1 cellular context compared by ENCODE assay signal in the genomic region with DNA sequence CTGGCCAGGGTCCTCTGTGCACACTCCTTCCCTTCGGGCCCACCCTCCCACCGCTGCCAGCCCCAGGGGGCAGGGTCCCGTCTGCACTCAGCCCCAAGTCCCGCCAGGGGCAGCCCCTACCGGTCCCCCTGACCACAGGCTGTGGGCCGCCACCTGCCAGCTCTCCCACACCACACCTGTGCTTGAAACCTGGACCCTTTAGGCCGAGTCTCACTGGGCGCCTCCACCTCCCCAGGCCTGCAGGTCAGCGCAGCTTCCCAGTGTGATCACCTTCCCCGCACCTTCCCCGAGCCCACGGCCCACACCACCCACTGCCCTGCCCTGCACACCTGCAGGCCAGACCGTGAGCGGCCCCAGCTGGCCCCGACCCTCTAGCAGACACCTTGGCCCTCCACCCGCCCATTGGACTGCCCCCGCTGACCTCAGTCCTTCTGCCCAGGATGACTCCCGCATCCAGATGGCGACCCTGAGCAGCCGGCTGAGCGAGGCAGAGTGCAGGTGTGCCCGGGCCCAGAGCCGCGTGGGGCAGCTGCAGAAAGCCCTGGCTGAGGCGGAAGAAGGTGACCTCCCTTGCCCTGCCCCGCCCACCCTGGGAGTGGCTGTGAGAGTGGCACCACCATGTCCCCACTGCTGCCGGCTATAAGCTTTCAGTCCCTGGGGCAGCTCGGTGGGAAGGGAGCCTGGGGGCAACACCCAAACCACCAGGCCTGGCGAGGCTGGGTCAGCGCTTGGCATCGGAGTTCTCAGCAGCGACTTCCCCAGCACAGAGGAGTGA.
TF ChIP-seq lines count a peak whose summit lies in the region.

No MANE protein-coding gene starts in this region.

TF ChIP-seq in HepG2, 621 proteins besides CTCF, POLR2A, EP300 and RAD21 (continued from another document):
- TF ChIP-seq, protein P1, sequence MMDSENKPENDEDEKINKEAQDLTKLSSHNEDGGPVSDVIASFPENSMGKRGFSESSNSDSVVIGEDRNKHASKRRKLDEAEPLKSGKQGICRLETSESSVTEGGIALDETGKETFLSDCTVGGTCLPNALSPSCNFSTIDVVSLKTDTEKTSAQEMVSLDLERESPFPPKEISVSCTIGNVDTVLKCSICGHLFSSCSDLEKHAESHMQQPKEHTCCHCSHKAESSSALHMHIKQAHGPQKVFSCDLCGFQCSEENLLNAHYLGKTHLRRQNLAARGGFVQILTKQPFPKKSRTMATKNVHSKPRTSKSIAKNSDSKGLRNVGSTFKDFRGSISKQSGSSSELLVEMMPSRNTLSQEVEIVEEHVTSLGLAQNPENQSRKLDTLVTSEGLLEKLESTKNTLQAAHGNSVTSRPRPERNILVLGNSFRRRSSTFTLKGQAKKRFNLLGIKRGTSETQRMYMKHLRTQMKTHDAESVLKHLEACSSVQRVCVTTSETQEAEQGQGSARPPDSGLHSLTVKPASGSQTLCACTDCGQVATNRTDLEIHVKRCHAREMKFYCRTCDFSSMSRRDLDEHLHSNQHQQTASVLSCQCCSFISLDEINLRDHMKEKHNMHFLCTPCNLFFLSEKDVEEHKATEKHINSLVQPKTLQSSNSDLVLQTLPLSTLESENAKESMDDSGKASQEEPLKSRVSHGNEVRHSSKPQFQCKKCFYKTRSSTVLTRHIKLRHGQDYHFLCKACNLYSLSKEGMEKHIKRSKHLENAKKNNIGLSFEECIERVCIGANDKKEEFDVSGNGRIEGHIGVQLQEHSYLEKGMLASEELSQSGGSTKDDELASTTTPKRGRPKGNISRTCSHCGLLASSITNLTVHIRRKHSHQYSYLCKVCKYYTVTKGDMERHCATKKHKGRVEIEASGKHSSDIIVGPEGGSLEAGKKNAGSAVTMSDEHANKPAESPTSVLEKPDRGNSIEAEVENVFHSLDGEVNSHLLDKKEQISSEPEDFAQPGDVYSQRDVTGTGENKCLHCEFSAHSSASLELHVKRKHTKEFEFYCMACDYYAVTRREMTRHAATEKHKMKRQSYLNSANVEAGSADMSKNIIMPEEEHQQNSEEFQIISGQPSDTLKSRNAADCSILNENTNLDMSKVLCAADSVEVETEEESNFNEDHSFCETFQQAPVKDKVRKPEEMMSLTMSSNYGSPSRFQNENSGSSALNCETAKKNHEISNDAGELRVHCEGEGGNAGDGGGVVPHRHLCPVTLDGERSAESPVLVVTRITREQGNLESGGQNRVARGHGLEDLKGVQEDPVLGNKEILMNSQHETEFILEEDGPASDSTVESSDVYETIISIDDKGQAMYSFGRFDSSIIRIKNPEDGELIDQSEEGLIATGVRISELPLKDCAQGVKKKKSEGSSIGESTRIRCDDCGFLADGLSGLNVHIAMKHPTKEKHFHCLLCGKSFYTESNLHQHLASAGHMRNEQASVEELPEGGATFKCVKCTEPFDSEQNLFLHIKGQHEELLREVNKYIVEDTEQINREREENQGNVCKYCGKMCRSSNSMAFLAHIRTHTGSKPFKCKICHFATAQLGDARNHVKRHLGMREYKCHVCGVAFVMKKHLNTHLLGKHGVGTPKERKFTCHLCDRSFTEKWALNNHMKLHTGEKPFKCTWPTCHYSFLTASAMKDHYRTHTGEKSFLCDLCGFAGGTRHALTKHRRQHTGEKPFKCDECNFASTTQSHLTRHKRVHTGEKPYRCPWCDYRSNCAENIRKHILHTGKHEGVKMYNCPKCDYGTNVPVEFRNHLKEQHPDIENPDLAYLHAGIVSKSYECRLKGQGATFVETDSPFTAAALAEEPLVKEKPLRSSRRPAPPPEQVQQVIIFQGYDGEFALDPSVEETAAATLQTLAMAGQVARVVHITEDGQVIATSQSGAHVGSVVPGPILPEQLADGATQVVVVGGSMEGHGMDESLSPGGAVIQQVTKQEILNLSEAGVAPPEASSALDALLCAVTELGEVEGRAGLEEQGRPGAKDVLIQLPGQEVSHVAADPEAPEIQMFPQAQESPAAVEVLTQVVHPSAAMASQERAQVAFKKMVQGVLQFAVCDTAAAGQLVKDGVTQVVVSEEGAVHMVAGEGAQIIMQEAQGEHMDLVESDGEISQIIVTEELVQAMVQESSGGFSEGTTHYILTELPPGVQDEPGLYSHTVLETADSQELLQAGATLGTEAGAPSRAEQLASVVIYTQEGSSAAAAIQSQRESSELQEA (CRISPR knock-in tag; IDR thresholded peaks at IDR 0.05; ENCODE audit: not compliant biosample characterization): peak; percentile 58
- no peak for TF ChIP-seq KDM5B (CRISPR knock-in tag; IDR thresholded peaks at IDR 0.05; ENCODE audit: borderline replicate concordance)
- no peak for TF ChIP-seq GATA4 (IDR thresholded peaks at IDR 0.05; ENCODE audit: borderline replicate concordance, low read depth)
- no peak for TF ChIP-seq ZNF841 (CRISPR knock-in tag; IDR thresholded peaks at IDR 0.05; ENCODE audit: borderline replicate concordance)
- no peak for TF ChIP-seq ZNF557 (CRISPR knock-in tag; IDR thresholded peaks at IDR 0.05)
- no peak; the same call in 1 of the 2 replicates for TF ChIP-seq ZNF672 (CRISPR knock-in tag; IDR thresholded peaks at IDR 0.05)
- no peak for TF ChIP-seq SMAD3 (CRISPR knock-in tag; IDR thresholded peaks at IDR 0.05)
- TF ChIP-seq ZNF263 (CRISPR knock-in tag; IDR thresholded peaks at IDR 0.05): no peak
- no peak; the same call in 1 of the 2 replicates for TF ChIP-seq SMAD1 (CRISPR knock-in tag; IDR thresholded peaks at IDR 0.05; ENCODE audit: borderline replicate concordance, low read depth)
- TF ChIP-seq, protein P2, sequence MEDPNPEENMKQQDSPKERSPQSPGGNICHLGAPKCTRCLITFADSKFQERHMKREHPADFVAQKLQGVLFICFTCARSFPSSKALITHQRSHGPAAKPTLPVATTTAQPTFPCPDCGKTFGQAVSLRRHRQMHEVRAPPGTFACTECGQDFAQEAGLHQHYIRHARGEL (CRISPR knock-in tag; IDR thresholded peaks at IDR 0.05): peak; percentile 76; the same call in 1 of the 2 replicates
- TF ChIP-seq YY1 (IDR thresholded peaks at IDR 0.05; ENCODE audit: insufficient read depth, insufficient replicate concordance, low read depth, low read length): peak; percentile 18
- TF ChIP-seq NFRKB (IDR thresholded peaks at IDR 0.05): no peak
- no peak for TF ChIP-seq ZNF790 (CRISPR knock-in tag; IDR thresholded peaks at IDR 0.05; ENCODE audit: borderline replicate concordance)
- TF ChIP-seq ZNF225 (CRISPR knock-in tag; IDR thresholded peaks at IDR 0.05): 0 out of 2 replicates have a peak, but pooled peaks have one; percentile 17
